In the genomic region with DNA sequence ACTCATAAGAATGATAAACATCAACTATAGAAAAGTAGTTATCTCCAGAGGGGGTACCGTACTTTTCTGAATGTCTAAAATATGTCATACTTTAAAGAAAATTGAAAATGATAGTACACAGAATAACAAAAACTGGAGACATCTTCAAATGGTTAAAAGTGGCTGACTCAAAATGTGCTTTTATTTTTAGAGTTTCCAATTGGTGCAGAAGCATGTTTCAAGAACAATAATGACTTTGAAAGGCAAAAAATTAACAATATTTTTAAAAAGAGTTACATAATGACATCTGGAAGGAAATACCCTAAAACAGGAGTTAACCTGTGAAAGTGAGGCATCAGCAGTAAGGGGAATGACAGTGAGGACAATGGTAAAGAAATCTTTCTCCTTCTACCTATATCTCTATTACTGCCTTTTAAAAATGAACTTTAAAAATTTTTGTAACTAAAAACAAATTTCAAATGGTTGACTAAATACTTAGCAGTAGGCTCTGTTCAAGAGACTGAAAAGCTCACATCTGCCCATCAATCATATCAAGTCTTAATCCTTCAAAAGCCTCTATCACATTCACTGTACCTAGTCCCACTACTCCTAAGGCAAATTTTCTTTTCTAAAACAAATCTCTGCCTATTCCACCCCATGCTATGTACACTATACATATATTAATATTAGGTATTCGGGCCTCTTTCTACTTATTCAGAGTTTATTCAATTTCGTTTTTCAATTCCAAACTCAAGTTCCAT, we compare ENCODE assay signal across 1 cellular context.
TF ChIP-seq lines count a peak whose summit lies in the region.

No MANE protein-coding gene starts in this region.

TF ChIP-seq in HepG2, 621 proteins besides CTCF, POLR2A, EP300 and RAD21:
- TF ChIP-seq, protein P1, sequence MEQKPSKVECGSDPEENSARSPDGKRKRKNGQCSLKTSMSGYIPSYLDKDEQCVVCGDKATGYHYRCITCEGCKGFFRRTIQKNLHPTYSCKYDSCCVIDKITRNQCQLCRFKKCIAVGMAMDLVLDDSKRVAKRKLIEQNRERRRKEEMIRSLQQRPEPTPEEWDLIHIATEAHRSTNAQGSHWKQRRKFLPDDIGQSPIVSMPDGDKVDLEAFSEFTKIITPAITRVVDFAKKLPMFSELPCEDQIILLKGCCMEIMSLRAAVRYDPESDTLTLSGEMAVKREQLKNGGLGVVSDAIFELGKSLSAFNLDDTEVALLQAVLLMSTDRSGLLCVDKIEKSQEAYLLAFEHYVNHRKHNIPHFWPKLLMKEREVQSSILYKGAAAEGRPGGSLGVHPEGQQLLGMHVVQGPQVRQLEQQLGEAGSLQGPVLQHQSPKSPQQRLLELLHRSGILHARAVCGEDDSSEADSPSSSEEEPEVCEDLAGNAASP (CRISPR knock-in tag; IDR thresholded peaks at IDR 0.05; ENCODE audit: borderline replicate concordance) = no peak
- TF ChIP-seq ZNF337 (CRISPR knock-in tag; IDR thresholded peaks at IDR 0.05; ENCODE audit: borderline replicate concordance, low read depth) = no peak
- TF ChIP-seq ZNF335 (CRISPR knock-in tag; IDR thresholded peaks at IDR 0.05) = no peak
